ENCODE assay signal across 1 cellular context in genomic region chr14:69741055-69741454, GRCh38.
TF ChIP-seq lines count a peak whose summit lies in the region.

No MANE protein-coding gene starts in this region.

TF ChIP-seq in HepG2, 621 proteins besides CTCF, POLR2A, EP300 and RAD21 (continued from another document and continues in another):
- TF ChIP-seq PRDM15 (CRISPR knock-in tag; IDR thresholded peaks at IDR 0.05) (no peak), MED1 (CRISPR knock-in tag; IDR thresholded peaks at IDR 0.05) (peak; percentile 75), ZBTB43 (CRISPR knock-in tag; conservative IDR thresholded peaks at IDR 0.05) (no peak), TCF7L2 (IDR thresholded peaks at IDR 0.05; ENCODE audit: low read depth, low read length) (no peak), FOXP4 (CRISPR knock-in tag; IDR thresholded peaks at IDR 0.05) (peak; percentile 75), FUBP1 (CRISPR knock-in tag; IDR thresholded peaks at IDR 0.05; ENCODE audit: borderline replicate concordance) (no peak), KLF6 (CRISPR knock-in tag; IDR thresholded peaks at IDR 0.05) (no peak), NR0B2 (CRISPR knock-in tag; IDR thresholded peaks at IDR 0.05) (no peak), HNF1A (IDR thresholded peaks at IDR 0.05; ENCODE audit: low read depth) (no peak), HNF1A (CRISPR knock-in tag; IDR thresholded peaks at IDR 0.05; ENCODE audit: borderline replicate concordance) (no peak), STAG1 (CRISPR knock-in tag; IDR thresholded peaks at IDR 0.05) (no peak), DNMT3B (CRISPR knock-in tag; conservative IDR thresholded peaks at IDR 0.05) (no peak), ZNF75D (CRISPR knock-in tag; IDR thresholded peaks at IDR 0.05; ENCODE audit: borderline replicate concordance) (no peak), ZNF337 (CRISPR knock-in tag; IDR thresholded peaks at IDR 0.05; ENCODE audit: borderline replicate concordance, low read depth) (no peak), KLF11 (CRISPR knock-in tag; IDR thresholded peaks at IDR 0.05) (no peak), ZNF468 (CRISPR knock-in tag; IDR thresholded peaks at IDR 0.05) (no peak), ZNF773 (CRISPR knock-in tag; IDR thresholded peaks at IDR 0.05; ENCODE audit: borderline replicate concordance) (no peak), GATAD2A (CRISPR knock-in tag; IDR thresholded peaks at IDR 0.05) (peak; percentile 79), ZBTB14 (CRISPR knock-in tag; IDR thresholded peaks at IDR 0.05) (no peak), HMG20A (CRISPR knock-in tag; IDR thresholded peaks at IDR 0.05; ENCODE audit: borderline replicate concordance) (peak; percentile 44; the same call in 1 of the 2 replicates), SIX1 (CRISPR knock-in tag; IDR thresholded peaks at IDR 0.05; ENCODE audit: borderline replicate concordance) (no peak), RARG (CRISPR knock-in tag; IDR thresholded peaks at IDR 0.05; ENCODE audit: low read depth) (no peak), CC2D1A (CRISPR knock-in tag; IDR thresholded peaks at IDR 0.05) (no peak), ZNF660 (CRISPR knock-in tag; IDR thresholded peaks at IDR 0.05; ENCODE audit: borderline replicate concordance, low read depth) (no peak), RAD51 (IDR thresholded peaks at IDR 0.05; ENCODE audit: borderline replicate concordance) (no peak), HMG20B (CRISPR knock-in tag; conservative IDR thresholded peaks at IDR 0.05) (no peak), TEAD2 (CRISPR knock-in tag; IDR thresholded peaks at IDR 0.05) (no peak), CENPBD1 (CRISPR knock-in tag; IDR thresholded peaks at IDR 0.05; ENCODE audit: borderline replicate concordance, low read depth) (no peak), DPF2 (CRISPR knock-in tag; IDR thresholded peaks at IDR 0.05; ENCODE audit: borderline replicate concordance, low read depth) (0 out of 2 replicates have a peak, but pooled peaks have one; percentile 26), ZNF17 (CRISPR knock-in tag; IDR thresholded peaks at IDR 0.05) (no peak), ISL2 (CRISPR knock-in tag; IDR thresholded peaks at IDR 0.05) (peak; percentile 43; the same call in 1 of the 2 replicates), KAT7 (CRISPR knock-in tag; IDR thresholded peaks at IDR 0.05; ENCODE audit: borderline replicate concordance) (no peak), FOXJ3 (CRISPR knock-in tag; IDR thresholded peaks at IDR 0.05; ENCODE audit: borderline replicate concordance) (peak; percentile 56; the same call in 1 of the 2 replicates), SOX5 (CRISPR knock-in tag; IDR thresholded peaks at IDR 0.05; ENCODE audit: borderline replicate concordance) (peak; percentile 52; the same call in 1 of the 2 replicates), SUZ12 (IDR thresholded peaks at IDR 0.05; ENCODE audit: low read depth, low read length) (no peak), ZNF207 (IDR thresholded peaks at IDR 0.05; ENCODE audit: borderline replicate concordance) (no peak), TFAP4 (IDR thresholded peaks at IDR 0.05; ENCODE audit: borderline replicate concordance, low read depth) (no peak), SMYD3 (CRISPR knock-in tag; IDR thresholded peaks at IDR 0.05) (no peak), MIXL1 (CRISPR knock-in tag; IDR thresholded peaks at IDR 0.05) (no peak), ZMAT3 (CRISPR knock-in tag; conservative IDR thresholded peaks at IDR 0.05) (no peak), ZEB1 (IDR thresholded peaks at IDR 0.05; ENCODE audit: insufficient replicate concordance, low read depth) (peak; percentile 95), HOMEZ (CRISPR knock-in tag; IDR thresholded peaks at IDR 0.05; ENCODE audit: low read depth) (peak; percentile 25; the same call in 1 of the 2 replicates)
